ENCODE assay signal across 2 cellular contexts in the genomic region with DNA sequence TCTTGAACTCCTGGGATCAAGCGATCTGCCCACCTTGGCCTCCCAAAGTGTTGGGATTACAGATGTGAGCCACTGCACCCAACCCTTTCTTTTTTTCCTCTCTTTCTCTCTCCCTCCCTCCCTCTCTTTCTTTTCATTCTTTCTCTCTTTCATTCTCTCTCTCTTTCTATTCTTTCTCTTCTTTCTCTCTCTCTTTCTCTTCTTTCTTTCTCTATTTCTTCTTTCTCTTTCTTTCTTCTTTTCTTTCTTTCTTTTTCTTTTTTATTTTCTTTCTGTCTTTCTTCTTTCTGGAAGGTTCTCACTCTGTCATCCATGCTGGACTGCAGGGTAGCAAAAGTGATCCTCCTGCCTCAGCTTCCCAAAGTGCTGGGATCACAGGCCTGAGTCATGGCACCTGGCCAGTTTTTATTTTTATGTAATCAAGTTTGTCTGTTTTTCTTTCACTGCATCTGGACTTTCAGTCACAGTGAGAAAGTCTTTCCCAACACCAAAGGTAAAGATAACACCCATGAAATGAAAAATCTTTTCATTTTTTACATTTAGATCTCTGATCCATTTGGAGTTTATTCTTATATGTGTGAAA.
TF ChIP-seq lines count a peak whose summit lies in the region.

No MANE protein-coding gene starts in this region.

TF ChIP-seq in GM23338, 12 proteins besides CTCF, POLR2A, EP300 and RAD21 (continued from another document):
- TF ChIP-seq, protein P1, sequence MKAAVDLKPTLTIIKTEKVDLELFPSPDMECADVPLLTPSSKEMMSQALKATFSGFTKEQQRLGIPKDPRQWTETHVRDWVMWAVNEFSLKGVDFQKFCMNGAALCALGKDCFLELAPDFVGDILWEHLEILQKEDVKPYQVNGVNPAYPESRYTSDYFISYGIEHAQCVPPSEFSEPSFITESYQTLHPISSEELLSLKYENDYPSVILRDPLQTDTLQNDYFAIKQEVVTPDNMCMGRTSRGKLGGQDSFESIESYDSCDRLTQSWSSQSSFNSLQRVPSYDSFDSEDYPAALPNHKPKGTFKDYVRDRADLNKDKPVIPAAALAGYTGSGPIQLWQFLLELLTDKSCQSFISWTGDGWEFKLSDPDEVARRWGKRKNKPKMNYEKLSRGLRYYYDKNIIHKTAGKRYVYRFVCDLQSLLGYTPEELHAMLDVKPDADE (IDR thresholded peaks at IDR 0.05), result no peak
- no peak for TF ChIP-seq CREB1 (CRISPR knock-in tag; IDR thresholded peaks at IDR 0.05; ENCODE audit: low read depth)

TF ChIP-seq in K562, 482 proteins besides CTCF, POLR2A, EP300 and RAD21 (continued from another document and continues in another):
- TF ChIP-seq, protein P2, sequence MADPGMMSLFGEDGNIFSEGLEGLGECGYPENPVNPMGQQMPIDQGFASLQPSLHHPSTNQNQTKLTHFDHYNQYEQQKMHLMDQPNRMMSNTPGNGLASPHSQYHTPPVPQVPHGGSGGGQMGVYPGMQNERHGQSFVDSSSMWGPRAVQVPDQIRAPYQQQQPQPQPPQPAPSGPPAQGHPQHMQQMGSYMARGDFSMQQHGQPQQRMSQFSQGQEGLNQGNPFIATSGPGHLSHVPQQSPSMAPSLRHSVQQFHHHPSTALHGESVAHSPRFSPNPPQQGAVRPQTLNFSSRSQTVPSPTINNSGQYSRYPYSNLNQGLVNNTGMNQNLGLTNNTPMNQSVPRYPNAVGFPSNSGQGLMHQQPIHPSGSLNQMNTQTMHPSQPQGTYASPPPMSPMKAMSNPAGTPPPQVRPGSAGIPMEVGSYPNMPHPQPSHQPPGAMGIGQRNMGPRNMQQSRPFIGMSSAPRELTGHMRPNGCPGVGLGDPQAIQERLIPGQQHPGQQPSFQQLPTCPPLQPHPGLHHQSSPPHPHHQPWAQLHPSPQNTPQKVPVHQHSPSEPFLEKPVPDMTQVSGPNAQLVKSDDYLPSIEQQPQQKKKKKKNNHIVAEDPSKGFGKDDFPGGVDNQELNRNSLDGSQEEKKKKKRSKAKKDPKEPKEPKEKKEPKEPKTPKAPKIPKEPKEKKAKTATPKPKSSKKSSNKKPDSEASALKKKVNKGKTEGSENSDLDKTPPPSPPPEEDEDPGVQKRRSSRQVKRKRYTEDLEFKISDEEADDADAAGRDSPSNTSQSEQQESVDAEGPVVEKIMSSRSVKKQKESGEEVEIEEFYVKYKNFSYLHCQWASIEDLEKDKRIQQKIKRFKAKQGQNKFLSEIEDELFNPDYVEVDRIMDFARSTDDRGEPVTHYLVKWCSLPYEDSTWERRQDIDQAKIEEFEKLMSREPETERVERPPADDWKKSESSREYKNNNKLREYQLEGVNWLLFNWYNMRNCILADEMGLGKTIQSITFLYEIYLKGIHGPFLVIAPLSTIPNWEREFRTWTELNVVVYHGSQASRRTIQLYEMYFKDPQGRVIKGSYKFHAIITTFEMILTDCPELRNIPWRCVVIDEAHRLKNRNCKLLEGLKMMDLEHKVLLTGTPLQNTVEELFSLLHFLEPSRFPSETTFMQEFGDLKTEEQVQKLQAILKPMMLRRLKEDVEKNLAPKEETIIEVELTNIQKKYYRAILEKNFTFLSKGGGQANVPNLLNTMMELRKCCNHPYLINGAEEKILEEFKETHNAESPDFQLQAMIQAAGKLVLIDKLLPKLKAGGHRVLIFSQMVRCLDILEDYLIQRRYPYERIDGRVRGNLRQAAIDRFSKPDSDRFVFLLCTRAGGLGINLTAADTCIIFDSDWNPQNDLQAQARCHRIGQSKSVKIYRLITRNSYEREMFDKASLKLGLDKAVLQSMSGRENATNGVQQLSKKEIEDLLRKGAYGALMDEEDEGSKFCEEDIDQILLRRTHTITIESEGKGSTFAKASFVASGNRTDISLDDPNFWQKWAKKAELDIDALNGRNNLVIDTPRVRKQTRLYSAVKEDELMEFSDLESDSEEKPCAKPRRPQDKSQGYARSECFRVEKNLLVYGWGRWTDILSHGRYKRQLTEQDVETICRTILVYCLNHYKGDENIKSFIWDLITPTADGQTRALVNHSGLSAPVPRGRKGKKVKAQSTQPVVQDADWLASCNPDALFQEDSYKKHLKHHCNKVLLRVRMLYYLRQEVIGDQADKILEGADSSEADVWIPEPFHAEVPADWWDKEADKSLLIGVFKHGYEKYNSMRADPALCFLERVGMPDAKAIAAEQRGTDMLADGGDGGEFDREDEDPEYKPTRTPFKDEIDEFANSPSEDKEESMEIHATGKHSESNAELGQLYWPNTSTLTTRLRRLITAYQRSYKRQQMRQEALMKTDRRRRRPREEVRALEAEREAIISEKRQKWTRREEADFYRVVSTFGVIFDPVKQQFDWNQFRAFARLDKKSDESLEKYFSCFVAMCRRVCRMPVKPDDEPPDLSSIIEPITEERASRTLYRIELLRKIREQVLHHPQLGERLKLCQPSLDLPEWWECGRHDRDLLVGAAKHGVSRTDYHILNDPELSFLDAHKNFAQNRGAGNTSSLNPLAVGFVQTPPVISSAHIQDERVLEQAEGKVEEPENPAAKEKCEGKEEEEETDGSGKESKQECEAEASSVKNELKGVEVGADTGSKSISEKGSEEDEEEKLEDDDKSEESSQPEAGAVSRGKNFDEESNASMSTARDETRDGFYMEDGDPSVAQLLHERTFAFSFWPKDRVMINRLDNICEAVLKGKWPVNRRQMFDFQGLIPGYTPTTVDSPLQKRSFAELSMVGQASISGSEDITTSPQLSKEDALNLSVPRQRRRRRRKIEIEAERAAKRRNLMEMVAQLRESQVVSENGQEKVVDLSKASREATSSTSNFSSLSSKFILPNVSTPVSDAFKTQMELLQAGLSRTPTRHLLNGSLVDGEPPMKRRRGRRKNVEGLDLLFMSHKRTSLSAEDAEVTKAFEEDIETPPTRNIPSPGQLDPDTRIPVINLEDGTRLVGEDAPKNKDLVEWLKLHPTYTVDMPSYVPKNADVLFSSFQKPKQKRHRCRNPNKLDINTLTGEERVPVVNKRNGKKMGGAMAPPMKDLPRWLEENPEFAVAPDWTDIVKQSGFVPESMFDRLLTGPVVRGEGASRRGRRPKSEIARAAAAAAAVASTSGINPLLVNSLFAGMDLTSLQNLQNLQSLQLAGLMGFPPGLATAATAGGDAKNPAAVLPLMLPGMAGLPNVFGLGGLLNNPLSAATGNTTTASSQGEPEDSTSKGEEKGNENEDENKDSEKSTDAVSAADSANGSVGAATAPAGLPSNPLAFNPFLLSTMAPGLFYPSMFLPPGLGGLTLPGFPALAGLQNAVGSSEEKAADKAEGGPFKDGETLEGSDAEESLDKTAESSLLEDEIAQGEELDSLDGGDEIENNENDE (IDR thresholded peaks at IDR 0.05; ENCODE audit: low read depth, low read length), result no peak
- TF ChIP-seq, protein P3, sequence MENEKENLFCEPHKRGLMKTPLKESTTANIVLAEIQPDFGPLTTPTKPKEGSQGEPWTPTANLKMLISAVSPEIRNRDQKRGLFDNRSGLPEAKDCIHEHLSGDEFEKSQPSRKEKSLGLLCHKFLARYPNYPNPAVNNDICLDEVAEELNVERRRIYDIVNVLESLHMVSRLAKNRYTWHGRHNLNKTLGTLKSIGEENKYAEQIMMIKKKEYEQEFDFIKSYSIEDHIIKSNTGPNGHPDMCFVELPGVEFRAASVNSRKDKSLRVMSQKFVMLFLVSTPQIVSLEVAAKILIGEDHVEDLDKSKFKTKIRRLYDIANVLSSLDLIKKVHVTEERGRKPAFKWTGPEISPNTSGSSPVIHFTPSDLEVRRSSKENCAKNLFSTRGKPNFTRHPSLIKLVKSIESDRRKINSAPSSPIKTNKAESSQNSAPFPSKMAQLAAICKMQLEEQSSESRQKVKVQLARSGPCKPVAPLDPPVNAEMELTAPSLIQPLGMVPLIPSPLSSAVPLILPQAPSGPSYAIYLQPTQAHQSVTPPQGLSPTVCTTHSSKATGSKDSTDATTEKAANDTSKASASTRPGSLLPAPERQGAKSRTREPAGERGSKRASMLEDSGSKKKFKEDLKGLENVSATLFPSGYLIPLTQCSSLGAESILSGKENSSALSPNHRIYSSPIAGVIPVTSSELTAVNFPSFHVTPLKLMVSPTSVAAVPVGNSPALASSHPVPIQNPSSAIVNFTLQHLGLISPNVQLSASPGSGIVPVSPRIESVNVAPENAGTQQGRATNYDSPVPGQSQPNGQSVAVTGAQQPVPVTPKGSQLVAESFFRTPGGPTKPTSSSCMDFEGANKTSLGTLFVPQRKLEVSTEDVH (IDR thresholded peaks at IDR 0.05; ENCODE audit: low read depth, partially characterized antibody), result no peak
- TF ChIP-seq, protein P4, sequence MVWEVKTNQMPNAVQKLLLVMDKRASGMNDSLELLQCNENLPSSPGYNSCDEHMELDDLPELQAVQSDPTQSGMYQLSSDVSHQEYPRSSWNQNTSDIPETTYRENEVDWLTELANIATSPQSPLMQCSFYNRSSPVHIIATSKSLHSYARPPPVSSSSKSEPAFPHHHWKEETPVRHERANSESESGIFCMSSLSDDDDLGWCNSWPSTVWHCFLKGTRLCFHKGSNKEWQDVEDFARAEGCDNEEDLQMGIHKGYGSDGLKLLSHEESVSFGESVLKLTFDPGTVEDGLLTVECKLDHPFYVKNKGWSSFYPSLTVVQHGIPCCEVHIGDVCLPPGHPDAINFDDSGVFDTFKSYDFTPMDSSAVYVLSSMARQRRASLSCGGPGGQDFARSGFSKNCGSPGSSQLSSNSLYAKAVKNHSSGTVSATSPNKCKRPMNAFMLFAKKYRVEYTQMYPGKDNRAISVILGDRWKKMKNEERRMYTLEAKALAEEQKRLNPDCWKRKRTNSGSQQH (CRISPR knock-in tag; IDR thresholded peaks at IDR 0.05), result 0 out of 2 replicates have a peak, but pooled peaks have one; percentile 27
- TF ChIP-seq, protein P5, sequence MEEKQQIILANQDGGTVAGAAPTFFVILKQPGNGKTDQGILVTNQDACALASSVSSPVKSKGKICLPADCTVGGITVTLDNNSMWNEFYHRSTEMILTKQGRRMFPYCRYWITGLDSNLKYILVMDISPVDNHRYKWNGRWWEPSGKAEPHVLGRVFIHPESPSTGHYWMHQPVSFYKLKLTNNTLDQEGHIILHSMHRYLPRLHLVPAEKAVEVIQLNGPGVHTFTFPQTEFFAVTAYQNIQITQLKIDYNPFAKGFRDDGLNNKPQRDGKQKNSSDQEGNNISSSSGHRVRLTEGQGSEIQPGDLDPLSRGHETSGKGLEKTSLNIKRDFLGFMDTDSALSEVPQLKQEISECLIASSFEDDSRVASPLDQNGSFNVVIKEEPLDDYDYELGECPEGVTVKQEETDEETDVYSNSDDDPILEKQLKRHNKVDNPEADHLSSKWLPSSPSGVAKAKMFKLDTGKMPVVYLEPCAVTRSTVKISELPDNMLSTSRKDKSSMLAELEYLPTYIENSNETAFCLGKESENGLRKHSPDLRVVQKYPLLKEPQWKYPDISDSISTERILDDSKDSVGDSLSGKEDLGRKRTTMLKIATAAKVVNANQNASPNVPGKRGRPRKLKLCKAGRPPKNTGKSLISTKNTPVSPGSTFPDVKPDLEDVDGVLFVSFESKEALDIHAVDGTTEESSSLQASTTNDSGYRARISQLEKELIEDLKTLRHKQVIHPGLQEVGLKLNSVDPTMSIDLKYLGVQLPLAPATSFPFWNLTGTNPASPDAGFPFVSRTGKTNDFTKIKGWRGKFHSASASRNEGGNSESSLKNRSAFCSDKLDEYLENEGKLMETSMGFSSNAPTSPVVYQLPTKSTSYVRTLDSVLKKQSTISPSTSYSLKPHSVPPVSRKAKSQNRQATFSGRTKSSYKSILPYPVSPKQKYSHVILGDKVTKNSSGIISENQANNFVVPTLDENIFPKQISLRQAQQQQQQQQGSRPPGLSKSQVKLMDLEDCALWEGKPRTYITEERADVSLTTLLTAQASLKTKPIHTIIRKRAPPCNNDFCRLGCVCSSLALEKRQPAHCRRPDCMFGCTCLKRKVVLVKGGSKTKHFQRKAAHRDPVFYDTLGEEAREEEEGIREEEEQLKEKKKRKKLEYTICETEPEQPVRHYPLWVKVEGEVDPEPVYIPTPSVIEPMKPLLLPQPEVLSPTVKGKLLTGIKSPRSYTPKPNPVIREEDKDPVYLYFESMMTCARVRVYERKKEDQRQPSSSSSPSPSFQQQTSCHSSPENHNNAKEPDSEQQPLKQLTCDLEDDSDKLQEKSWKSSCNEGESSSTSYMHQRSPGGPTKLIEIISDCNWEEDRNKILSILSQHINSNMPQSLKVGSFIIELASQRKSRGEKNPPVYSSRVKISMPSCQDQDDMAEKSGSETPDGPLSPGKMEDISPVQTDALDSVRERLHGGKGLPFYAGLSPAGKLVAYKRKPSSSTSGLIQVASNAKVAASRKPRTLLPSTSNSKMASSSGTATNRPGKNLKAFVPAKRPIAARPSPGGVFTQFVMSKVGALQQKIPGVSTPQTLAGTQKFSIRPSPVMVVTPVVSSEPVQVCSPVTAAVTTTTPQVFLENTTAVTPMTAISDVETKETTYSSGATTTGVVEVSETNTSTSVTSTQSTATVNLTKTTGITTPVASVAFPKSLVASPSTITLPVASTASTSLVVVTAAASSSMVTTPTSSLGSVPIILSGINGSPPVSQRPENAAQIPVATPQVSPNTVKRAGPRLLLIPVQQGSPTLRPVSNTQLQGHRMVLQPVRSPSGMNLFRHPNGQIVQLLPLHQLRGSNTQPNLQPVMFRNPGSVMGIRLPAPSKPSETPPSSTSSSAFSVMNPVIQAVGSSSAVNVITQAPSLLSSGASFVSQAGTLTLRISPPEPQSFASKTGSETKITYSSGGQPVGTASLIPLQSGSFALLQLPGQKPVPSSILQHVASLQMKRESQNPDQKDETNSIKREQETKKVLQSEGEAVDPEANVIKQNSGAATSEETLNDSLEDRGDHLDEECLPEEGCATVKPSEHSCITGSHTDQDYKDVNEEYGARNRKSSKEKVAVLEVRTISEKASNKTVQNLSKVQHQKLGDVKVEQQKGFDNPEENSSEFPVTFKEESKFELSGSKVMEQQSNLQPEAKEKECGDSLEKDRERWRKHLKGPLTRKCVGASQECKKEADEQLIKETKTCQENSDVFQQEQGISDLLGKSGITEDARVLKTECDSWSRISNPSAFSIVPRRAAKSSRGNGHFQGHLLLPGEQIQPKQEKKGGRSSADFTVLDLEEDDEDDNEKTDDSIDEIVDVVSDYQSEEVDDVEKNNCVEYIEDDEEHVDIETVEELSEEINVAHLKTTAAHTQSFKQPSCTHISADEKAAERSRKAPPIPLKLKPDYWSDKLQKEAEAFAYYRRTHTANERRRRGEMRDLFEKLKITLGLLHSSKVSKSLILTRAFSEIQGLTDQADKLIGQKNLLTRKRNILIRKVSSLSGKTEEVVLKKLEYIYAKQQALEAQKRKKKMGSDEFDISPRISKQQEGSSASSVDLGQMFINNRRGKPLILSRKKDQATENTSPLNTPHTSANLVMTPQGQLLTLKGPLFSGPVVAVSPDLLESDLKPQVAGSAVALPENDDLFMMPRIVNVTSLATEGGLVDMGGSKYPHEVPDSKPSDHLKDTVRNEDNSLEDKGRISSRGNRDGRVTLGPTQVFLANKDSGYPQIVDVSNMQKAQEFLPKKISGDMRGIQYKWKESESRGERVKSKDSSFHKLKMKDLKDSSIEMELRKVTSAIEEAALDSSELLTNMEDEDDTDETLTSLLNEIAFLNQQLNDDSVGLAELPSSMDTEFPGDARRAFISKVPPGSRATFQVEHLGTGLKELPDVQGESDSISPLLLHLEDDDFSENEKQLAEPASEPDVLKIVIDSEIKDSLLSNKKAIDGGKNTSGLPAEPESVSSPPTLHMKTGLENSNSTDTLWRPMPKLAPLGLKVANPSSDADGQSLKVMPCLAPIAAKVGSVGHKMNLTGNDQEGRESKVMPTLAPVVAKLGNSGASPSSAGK (IDR thresholded peaks at IDR 0.05), result no peak
- TF ChIP-seq NR2C2 (CRISPR knock-in tag; IDR thresholded peaks at IDR 0.05) (no peak), NR2C2 (tag; IDR thresholded peaks at IDR 0.05) (no peak), POLR2AphosphoS5 (IDR thresholded peaks at IDR 0.05; ENCODE audit: control insufficient read depth, insufficient read depth, low read depth, low read length) (no peak)
- TF ChIP-seq, protein P6, sequence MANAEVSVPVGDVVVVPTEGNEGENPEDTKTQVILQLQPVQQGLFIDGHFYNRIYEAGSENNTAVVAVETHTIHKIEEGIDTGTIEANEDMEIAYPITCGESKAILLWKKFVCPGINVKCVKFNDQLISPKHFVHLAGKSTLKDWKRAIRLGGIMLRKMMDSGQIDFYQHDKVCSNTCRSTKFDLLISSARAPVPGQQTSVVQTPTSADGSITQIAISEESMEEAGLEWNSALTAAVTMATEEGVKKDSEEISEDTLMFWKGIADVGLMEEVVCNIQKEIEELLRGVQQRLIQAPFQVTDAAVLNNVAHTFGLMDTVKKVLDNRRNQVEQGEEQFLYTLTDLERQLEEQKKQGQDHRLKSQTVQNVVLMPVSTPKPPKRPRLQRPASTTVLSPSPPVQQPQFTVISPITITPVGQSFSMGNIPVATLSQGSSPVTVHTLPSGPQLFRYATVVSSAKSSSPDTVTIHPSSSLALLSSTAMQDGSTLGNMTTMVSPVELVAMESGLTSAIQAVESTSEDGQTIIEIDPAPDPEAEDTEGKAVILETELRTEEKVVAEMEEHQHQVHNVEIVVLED (CRISPR knock-in tag; IDR thresholded peaks at IDR 0.05), result no peak
